In the genomic region with DNA sequence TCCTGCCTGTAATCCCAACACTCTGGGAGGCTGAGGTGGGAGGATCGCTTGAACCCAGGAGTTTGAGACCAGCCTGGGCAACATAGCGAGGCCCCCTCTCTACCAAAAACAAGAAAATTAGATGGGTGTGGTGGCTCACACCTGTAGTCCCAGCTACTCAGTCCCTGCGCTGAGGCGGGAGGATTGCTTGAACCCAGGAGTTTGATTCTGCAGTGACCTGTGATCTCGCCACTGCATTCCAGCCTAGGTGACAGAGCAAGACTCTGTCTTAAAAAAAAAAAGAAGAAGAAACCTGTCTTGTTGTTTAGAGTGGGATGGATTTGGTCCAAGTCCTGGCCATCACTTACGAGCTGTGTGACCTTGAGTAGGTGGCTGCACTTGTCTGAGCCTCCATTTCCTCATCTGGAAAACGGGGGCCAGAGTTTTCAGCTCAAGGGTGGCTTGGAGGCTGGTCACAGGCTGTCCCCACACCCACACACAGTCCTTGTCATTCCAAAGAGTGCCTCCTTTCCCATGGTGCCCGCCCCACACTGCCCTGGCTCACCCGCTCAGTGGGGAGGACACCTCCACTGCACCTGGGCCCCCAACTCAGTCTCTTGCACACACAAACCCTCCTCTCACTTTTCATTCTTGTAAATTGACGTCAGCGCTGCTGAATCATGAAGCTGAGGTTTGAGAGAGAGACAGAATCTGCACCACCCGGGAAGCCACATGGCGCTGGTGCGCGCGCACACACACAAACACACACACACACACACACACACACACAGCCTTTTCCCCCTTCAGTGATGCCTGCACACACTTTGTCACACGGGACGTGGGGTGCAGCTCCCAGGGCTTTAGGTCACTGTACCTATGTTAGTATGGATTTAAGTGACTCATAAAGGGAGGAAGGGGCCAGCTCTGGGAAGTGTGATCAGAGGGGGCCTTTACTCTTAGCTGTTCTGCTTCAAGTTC, we compare ENCODE assay signal across 1 cellular context.
TF ChIP-seq lines count a peak whose summit lies in the region.

No MANE protein-coding gene starts in this region.

TF ChIP-seq in K562, 482 proteins besides CTCF, POLR2A, EP300 and RAD21 (continued from another document and continues in another):
- TF ChIP-seq, protein P1, sequence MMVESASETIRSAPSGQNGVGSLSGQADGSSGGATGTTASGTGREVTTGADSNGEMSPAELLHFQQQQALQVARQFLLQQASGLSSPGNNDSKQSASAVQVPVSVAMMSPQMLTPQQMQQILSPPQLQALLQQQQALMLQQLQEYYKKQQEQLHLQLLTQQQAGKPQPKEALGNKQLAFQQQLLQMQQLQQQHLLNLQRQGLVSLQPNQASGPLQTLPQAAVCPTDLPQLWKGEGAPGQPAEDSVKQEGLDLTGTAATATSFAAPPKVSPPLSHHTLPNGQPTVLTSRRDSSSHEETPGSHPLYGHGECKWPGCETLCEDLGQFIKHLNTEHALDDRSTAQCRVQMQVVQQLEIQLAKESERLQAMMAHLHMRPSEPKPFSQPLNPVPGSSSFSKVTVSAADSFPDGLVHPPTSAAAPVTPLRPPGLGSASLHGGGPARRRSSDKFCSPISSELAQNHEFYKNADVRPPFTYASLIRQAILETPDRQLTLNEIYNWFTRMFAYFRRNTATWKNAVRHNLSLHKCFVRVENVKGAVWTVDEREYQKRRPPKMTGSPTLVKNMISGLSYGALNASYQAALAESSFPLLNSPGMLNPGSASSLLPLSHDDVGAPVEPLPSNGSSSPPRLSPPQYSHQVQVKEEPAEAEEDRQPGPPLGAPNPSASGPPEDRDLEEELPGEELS (CRISPR knock-in tag; IDR thresholded peaks at IDR 0.05; ENCODE audit: borderline replicate concordance): no peak
- TF ChIP-seq, protein P2, sequence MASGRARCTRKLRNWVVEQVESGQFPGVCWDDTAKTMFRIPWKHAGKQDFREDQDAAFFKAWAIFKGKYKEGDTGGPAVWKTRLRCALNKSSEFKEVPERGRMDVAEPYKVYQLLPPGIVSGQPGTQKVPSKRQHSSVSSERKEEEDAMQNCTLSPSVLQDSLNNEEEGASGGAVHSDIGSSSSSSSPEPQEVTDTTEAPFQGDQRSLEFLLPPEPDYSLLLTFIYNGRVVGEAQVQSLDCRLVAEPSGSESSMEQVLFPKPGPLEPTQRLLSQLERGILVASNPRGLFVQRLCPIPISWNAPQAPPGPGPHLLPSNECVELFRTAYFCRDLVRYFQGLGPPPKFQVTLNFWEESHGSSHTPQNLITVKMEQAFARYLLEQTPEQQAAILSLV (tag; IDR thresholded peaks at IDR 0.05): no peak
- TF ChIP-seq, protein P3, sequence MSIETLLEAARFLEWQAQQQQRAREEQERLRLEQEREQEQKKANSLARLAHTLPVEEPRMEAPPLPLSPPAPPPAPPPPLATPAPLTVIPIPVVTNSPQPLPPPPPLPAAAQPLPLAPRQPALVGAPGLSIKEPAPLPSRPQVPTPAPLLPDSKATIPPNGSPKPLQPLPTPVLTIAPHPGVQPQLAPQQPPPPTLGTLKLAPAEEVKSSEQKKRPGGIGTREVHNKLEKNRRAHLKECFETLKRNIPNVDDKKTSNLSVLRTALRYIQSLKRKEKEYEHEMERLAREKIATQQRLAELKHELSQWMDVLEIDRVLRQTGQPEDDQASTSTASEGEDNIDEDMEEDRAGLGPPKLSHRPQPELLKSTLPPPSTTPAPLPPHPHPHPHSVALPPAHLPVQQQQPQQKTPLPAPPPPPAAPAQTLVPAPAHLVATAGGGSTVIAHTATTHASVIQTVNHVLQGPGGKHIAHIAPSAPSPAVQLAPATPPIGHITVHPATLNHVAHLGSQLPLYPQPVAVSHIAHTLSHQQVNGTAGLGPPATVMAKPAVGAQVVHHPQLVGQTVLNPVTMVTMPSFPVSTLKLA (conservative IDR thresholded peaks at IDR 0.05): peak in 1 of 2 experiments; percentile 47; a peak in 1 of 4 replicates
- TF ChIP-seq MECOM (CRISPR knock-in tag; IDR thresholded peaks at IDR 0.05): no peak
- peak; percentile 69 for TF ChIP-seq ZFP36 (IDR thresholded peaks at IDR 0.05; ENCODE audit: low read depth, low read length, partially characterized antibody)
- no peak for TF ChIP-seq HDGF (IDR thresholded peaks at IDR 0.05)
- TF ChIP-seq, protein P4, sequence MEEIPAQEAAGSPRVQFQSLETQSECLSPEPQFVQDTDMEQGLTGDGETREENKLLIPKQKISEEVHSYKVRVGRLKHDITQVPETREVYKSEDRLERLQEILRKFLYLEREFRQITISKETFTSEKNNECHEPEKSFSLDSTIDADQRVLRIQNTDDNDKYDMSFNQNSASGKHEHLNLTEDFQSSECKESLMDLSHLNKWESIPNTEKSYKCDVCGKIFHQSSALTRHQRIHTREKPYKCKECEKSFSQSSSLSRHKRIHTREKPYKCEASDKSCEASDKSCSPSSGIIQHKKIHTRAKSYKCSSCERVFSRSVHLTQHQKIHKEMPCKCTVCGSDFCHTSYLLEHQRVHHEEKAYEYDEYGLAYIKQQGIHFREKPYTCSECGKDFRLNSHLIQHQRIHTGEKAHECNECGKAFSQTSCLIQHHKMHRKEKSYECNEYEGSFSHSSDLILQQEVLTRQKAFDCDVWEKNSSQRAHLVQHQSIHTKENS (CRISPR knock-in tag; IDR thresholded peaks at IDR 0.05): no peak
- TF ChIP-seq ZNF764 (CRISPR knock-in tag; IDR thresholded peaks at IDR 0.05; ENCODE audit: low read depth): no peak
- no peak for TF ChIP-seq BRCA1 (IDR thresholded peaks at IDR 0.05)
- no peak for TF ChIP-seq BRCA1 (CRISPR knock-in tag; IDR thresholded peaks at IDR 0.05)
- TF ChIP-seq, protein P5, sequence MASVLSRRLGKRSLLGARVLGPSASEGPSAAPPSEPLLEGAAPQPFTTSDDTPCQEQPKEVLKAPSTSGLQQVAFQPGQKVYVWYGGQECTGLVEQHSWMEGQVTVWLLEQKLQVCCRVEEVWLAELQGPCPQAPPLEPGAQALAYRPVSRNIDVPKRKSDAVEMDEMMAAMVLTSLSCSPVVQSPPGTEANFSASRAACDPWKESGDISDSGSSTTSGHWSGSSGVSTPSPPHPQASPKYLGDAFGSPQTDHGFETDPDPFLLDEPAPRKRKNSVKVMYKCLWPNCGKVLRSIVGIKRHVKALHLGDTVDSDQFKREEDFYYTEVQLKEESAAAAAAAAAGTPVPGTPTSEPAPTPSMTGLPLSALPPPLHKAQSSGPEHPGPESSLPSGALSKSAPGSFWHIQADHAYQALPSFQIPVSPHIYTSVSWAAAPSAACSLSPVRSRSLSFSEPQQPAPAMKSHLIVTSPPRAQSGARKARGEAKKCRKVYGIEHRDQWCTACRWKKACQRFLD (CRISPR knock-in tag; IDR thresholded peaks at IDR 0.05): no peak
- no peak for TF ChIP-seq ETV1 (tag; conservative IDR thresholded peaks at IDR 0.05; ENCODE audit: low read depth)
- no peak for TF ChIP-seq ZNF778 (CRISPR knock-in tag; IDR thresholded peaks at IDR 0.05)
- no peak for TF ChIP-seq ZNF124 (CRISPR knock-in tag; IDR thresholded peaks at IDR 0.05)
- TF ChIP-seq TFAM (CRISPR knock-in tag; conservative IDR thresholded peaks at IDR 0.05): no peak
- TF ChIP-seq, protein P6, sequence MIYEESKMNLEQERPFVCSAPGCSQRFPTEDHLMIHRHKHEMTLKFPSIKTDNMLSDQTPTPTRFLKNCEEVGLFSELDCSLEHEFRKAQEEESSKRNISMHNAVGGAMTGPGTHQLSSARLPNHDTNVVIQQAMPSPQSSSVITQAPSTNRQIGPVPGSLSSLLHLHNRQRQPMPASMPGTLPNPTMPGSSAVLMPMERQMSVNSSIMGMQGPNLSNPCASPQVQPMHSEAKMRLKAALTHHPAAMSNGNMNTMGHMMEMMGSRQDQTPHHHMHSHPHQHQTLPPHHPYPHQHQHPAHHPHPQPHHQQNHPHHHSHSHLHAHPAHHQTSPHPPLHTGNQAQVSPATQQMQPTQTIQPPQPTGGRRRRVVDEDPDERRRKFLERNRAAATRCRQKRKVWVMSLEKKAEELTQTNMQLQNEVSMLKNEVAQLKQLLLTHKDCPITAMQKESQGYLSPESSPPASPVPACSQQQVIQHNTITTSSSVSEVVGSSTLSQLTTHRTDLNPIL (CRISPR knock-in tag; IDR thresholded peaks at IDR 0.05): no peak
- TF ChIP-seq KLF13 (tag; IDR thresholded peaks at IDR 0.05; ENCODE audit: borderline replicate concordance, low read depth): no peak
- TF ChIP-seq ZFP1 (CRISPR knock-in tag; IDR thresholded peaks at IDR 0.05): no peak
- no peak for TF ChIP-seq NR3C1 (CRISPR knock-in tag; IDR thresholded peaks at IDR 0.05)
- peak; percentile 67 for TF ChIP-seq NFE2 (IDR thresholded peaks at IDR 0.05; ENCODE audit: low read depth)
- TF ChIP-seq HIVEP1 (CRISPR knock-in tag; IDR thresholded peaks at IDR 0.05): no peak
- TF ChIP-seq ZKSCAN3 (CRISPR knock-in tag; IDR thresholded peaks at IDR 0.05): no peak
- TF ChIP-seq NFE2L1 (tag; IDR thresholded peaks at IDR 0.05; ENCODE audit: borderline replicate concordance, low read depth): no peak
- TF ChIP-seq SMARCC2 (IDR thresholded peaks at IDR 0.05; ENCODE audit: low read depth): no peak
- TF ChIP-seq CCNT2 (IDR thresholded peaks at IDR 0.05; ENCODE audit: borderline replicate concordance, extremely low read depth, insufficient read length, low read depth, low read length): no peak
- TF ChIP-seq ESRRA (IDR thresholded peaks at IDR 0.05; ENCODE audit: borderline replicate concordance, low read depth): no peak
- TF ChIP-seq, protein P7, sequence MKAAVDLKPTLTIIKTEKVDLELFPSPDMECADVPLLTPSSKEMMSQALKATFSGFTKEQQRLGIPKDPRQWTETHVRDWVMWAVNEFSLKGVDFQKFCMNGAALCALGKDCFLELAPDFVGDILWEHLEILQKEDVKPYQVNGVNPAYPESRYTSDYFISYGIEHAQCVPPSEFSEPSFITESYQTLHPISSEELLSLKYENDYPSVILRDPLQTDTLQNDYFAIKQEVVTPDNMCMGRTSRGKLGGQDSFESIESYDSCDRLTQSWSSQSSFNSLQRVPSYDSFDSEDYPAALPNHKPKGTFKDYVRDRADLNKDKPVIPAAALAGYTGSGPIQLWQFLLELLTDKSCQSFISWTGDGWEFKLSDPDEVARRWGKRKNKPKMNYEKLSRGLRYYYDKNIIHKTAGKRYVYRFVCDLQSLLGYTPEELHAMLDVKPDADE (conservative IDR thresholded peaks at IDR 0.05; ENCODE audit: control insufficient read depth, low read depth, low read length): no peak
- TF ChIP-seq SMC3 (conservative IDR thresholded peaks at IDR 0.05; ENCODE audit: insufficient read depth, low read depth, low read length): no peak
- TF ChIP-seq, protein P8, sequence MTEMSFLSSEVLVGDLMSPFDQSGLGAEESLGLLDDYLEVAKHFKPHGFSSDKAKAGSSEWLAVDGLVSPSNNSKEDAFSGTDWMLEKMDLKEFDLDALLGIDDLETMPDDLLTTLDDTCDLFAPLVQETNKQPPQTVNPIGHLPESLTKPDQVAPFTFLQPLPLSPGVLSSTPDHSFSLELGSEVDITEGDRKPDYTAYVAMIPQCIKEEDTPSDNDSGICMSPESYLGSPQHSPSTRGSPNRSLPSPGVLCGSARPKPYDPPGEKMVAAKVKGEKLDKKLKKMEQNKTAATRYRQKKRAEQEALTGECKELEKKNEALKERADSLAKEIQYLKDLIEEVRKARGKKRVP (CRISPR knock-in tag; IDR thresholded peaks at IDR 0.05): no peak
- TF ChIP-seq, protein P9, sequence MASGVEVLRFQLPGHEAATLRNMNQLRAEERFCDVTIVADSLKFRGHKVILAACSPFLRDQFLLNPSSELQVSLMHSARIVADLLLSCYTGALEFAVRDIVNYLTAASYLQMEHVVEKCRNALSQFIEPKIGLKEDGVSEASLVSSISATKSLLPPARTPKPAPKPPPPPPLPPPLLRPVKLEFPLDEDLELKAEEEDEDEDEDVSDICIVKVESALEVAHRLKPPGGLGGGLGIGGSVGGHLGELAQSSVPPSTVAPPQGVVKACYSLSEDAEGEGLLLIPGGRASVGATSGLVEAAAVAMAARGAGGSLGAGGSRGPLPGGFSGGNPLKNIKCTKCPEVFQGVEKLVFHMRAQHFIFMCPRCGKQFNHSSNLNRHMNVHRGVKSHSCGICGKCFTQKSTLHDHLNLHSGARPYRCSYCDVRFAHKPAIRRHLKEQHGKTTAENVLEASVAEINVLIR (CRISPR knock-in tag; IDR thresholded peaks at IDR 0.05): no peak
- no peak for TF ChIP-seq SREBF2 (CRISPR knock-in tag; IDR thresholded peaks at IDR 0.05)
- no peak for TF ChIP-seq ZNF41 (CRISPR knock-in tag; conservative IDR thresholded peaks at IDR 0.05)
- TF ChIP-seq, protein P10, sequence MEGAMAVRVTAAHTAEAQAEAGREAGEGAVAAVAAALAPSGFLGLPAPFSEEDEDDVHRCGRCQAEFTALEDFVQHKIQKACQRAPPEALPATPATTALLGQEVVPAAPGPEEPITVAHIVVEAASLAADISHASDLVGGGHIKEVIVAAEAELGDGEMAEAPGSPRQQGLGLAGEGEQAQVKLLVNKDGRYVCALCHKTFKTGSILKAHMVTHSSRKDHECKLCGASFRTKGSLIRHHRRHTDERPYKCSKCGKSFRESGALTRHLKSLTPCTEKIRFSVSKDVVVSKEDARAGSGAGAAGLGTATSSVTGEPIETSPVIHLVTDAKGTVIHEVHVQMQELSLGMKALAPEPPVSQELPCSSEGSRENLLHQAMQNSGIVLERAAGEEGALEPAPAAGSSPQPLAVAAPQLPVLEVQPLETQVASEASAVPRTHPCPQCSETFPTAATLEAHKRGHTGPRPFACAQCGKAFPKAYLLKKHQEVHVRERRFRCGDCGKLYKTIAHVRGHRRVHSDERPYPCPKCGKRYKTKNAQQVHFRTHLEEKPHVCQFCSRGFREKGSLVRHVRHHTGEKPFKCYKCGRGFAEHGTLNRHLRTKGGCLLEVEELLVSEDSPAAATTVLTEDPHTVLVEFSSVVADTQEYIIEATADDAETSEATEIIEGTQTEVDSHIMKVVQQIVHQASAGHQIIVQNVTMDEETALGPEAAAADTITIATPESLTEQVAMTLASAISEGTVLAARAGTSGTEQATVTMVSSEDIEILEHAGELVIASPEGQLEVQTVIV (CRISPR knock-in tag; IDR thresholded peaks at IDR 0.05; ENCODE audit: borderline replicate concordance): no peak
- no peak for TF ChIP-seq BRD4 (IDR thresholded peaks at IDR 0.05)
- TF ChIP-seq, protein P11, sequence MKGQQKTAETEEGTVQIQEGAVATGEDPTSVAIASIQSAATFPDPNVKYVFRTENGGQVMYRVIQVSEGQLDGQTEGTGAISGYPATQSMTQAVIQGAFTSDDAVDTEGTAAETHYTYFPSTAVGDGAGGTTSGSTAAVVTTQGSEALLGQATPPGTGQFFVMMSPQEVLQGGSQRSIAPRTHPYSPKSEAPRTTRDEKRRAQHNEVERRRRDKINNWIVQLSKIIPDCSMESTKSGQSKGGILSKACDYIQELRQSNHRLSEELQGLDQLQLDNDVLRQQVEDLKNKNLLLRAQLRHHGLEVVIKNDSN (CRISPR knock-in tag; IDR thresholded peaks at IDR 0.05): no peak
- TF ChIP-seq ESRRB (CRISPR knock-in tag; IDR thresholded peaks at IDR 0.05; ENCODE audit: borderline replicate concordance): no peak
- TF ChIP-seq, protein P12, sequence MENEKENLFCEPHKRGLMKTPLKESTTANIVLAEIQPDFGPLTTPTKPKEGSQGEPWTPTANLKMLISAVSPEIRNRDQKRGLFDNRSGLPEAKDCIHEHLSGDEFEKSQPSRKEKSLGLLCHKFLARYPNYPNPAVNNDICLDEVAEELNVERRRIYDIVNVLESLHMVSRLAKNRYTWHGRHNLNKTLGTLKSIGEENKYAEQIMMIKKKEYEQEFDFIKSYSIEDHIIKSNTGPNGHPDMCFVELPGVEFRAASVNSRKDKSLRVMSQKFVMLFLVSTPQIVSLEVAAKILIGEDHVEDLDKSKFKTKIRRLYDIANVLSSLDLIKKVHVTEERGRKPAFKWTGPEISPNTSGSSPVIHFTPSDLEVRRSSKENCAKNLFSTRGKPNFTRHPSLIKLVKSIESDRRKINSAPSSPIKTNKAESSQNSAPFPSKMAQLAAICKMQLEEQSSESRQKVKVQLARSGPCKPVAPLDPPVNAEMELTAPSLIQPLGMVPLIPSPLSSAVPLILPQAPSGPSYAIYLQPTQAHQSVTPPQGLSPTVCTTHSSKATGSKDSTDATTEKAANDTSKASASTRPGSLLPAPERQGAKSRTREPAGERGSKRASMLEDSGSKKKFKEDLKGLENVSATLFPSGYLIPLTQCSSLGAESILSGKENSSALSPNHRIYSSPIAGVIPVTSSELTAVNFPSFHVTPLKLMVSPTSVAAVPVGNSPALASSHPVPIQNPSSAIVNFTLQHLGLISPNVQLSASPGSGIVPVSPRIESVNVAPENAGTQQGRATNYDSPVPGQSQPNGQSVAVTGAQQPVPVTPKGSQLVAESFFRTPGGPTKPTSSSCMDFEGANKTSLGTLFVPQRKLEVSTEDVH (IDR thresholded peaks at IDR 0.05; ENCODE audit: low read depth, partially characterized antibody): peak; percentile 53
- TF ChIP-seq ZNF583 (CRISPR knock-in tag; IDR thresholded peaks at IDR 0.05): no peak
